11 cellular contexts compared by ENCODE assay signal in the genomic region with DNA sequence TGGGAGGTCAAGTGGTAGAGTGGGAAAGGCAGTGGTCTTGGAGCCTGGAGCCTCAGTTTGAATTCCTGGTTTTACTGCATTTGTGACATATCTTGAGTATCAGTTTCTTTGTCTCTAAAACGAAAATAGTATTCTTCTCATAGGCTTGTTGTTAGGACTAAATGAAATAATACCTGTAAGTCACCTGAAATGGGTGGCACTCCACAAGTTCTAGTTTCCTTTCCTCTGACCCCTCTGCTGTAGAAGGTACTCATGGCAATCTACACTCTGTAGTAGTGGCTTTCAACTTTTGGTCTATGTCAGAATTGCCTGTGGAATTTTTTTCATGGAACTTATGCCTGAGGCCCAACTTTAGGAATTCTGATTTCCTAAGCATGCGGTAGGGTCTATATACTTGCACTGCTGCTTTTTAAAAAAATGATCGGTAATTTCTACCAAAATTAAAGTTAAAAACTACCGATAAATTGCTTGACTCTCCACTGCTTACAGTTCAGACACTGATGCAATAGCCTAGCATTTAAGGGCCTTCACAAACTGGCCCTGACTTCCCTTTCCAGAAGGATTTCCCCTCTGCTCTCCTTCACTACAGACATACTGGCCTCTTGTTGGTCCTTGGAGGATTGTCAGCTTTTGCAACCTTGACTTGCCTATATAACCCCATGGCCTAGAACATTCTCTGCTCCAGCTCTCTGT. TPM values are rescaled to one million over a fixed set of nuclear protein-coding genes. Genes with fewer than 3 reads are reported as not detected.
DNase-seq lines count a peak whose midpoint lies in the region; ATAC-seq, FAIRE-seq and TF ChIP-seq lines count a peak whose summit lies in the region.
"Had no signal": no experiment of that assay in that cellular context is flagged by ENCODE, and none has a peak within 500 bp of the region (broad histone marks: within the 10 kb centered on the region; RNA-seq: fewer than 3 reads in every experiment).

No MANE protein-coding gene starts in this region.

- DNase-seq in GM12864 (ENCODE audit: low read depth) (no peak), SKM-1 treated with dmso at 0.1 percent for 144 hours (lab: John Stamatoyannopoulos, UW; ENCODE audit: unreplicated experiment) (peak; percentile 69), mesenteric fat pad (ENCODE audit: low spot score) (no peak), DMS153 (lab: John Stamatoyannopoulos, UW) (no peak), D721Med (ENCODE audit: insufficient read length, low spot score) (no peak), dedifferentiated amniotic fluid mesenchymal stem cell (ENCODE audit: extremely low spot score) (no peak)
- DNase-seq: C1 segment of cervical spinal cord, NCI-H446 treated with DMSO at 0.1 percent for 48 hours had no signal

- ATAC-seq in GM21423 (IDR thresholded peaks at IDR 0.05; ENCODE audit: unreplicated experiment), result peak; percentile 33
- ATAC-seq in HG03175 (IDR thresholded peaks at IDR 0.05; ENCODE audit: unreplicated experiment), result peak; percentile 32

- FAIRE-seq in D721Med (lab: Jason Lieb, UNC), result no peak
- FAIRE-seq: bronchial epithelial cell had no signal

- no peak for TF ChIP-seq CTCF in GM12864 (IDR thresholded peaks at IDR 0.05; ENCODE audit: low read depth, low read length, missing control alignments)
- no peak for TF ChIP-seq CTCF in D721Med (IDR thresholded peaks at IDR 0.05; ENCODE audit: insufficient read depth, missing control alignments)

- peak overlapping the region; percentile 7; the same call in 1 of the 2 replicates for H3K4me3 ChIP-seq in GM12864 (ENCODE audit: low read depth, low read length)

RNA-seq across cellular contexts. Expression of a gene that starts 47.2 kb away (rescaled TPM):
- 30.0 TPM for total RNA-seq in mesenteric fat pad
- total RNA-seq: bronchial epithelial cell had no signal

RNA-seq across cellular contexts. Expression of a gene that starts 54.8 kb away (rescaled TPM):
- 1.5 TPM for total RNA-seq in mesenteric fat pad

RNA-seq across cellular contexts. Expression of a gene that starts 55.1 kb away (rescaled TPM):
- 6.4 TPM for total RNA-seq in mesenteric fat pad
